8 cellular contexts compared by ENCODE assay signal in genomic region chr19:14479985-14480694, GRCh38. TPM values are rescaled to one million over a fixed set of nuclear protein-coding genes. Genes with fewer than 3 reads are reported as not detected.
DNase-seq lines count a peak whose midpoint lies in the region; ATAC-seq and TF ChIP-seq lines count a peak whose summit lies in the region.

No MANE protein-coding gene starts in this region.

- TF ChIP-seq CTCF in GM06990 (IDR thresholded peaks at IDR 0.05; ENCODE audit: insufficient read depth, low read length, poor library complexity, severe bottlenecking) (peak; percentile 97), foreskin keratinocyte (conservative IDR thresholded peaks at IDR 0.05) (peak; percentile 79), psoas muscle (IDR thresholded peaks at IDR 0.05) (peak; percentile 56)

- H3K27me3 ChIP-seq in GM06990 (replicated peaks; ENCODE audit: control insufficient read depth, insufficient read depth, low read length) = no peaks in the 10 kb centered on the region
- peaks cover 2% of the 10 kb centered on the region for H3K27me3 ChIP-seq in foreskin keratinocyte
- H3K27me3 ChIP-seq in psoas muscle (ENCODE audit: insufficient read depth in 3 of 3, low read length in 2 of 3) = peaks cover 0 to 15% (median 10%) of the 10 kb centered on the region in 3 donors

- H3K27ac ChIP-seq in foreskin keratinocyte (no peak overlapping the region), psoas muscle (no peak overlapping the region)

- DNase-seq in GM06990 (ENCODE audit: extremely low read depth, insufficient read length) (peak; percentile 70), NOMO-1 treated with DMSO at 0.1 percent for 48 hours (lab: John Stamatoyannopoulos, UW; ENCODE audit: unreplicated experiment) (peak; percentile 22), foreskin keratinocyte (no peak), psoas muscle (peak in 1 of 2 donors; percentile 35), NCI-H524 treated with DMSO at 0.1 percent for 48 hours (lab: John Stamatoyannopoulos, UW) (no peak)
- peak; percentile 87 to 88 for DNase-seq in activated T-cell treated with anti-CD3 and anti-CD28 coated beads, Interleukin-2, amount 50 U/mL, for 48 hours

- H3K36me3 ChIP-seq in GM06990 (ENCODE audit: control insufficient read depth, insufficient read depth, low read length) = no peaks in the 10 kb centered on the region; the same call in none of the 2 replicates
- peaks cover 8 to 34% of the 10 kb centered on the region in 2 donors for H3K36me3 ChIP-seq in psoas muscle (ENCODE audit: insufficient read depth in 1 of 2, low read depth in 1 of 2)

- WGBS in psoas muscle, 3 donors = 67 to 71% (median 69%) methylated on average over 38 to 42 of the region's 42 CpGs

- H3K4me3 ChIP-seq in GM06990 (replicated peaks; ENCODE audit: low read depth, low read length) (peak overlapping the region; percentile 20; the same call in 1 of the 2 replicates), psoas muscle (no peak overlapping the region)

- peak; percentile 9 for ATAC-seq in foreskin keratinocyte
- peak; percentile 22 to 59 (median 43) for ATAC-seq in psoas muscle
- ATAC-seq in HG02763 (IDR thresholded peaks at IDR 0.05; ENCODE audit: unreplicated experiment) = no peak
- no peak for ATAC-seq in HG02884 (IDR thresholded peaks at IDR 0.05; ENCODE audit: unreplicated experiment)

- H3K4me1 ChIP-seq in foreskin keratinocyte (no peaks in the 10 kb centered on the region), psoas muscle (no peaks in the 10 kb centered on the region)

- intact Hi-C loops in psoas muscle (cut with DNase I) = loop anchor here in 1 of 2 donors (10.0 kb wide), 1 partner anchor 325 kb away; no protein-coding TSS in a partner anchor

- no peaks in the 10 kb centered on the region for H3K9me3 ChIP-seq in psoas muscle

RNA-seq across cellular contexts. Expression of gene PTGER1, which starts 5.0 kb away (rescaled TPM):
- total RNA-seq in foreskin keratinocyte (not detected in 2 replicates), psoas muscle (under 1 TPM in 2 of 4 donors, not detected in 2; 0.15 to 0.25 TPM)
- polyA plus RNA-seq in foreskin keratinocyte (0.04 TPM in 1 of 2 replicates, not detected in the other), psoas muscle (under 1 TPM; 0.05 to 0.10 (median 0.08) TPM)

RNA-seq across cellular contexts. Expression of gene GIPC1, which starts 15.8 kb away (rescaled TPM):
- total RNA-seq in foreskin keratinocyte = 228 and 256 TPM in 2 replicates
- 250 and 306 TPM in 2 replicates for polyA plus RNA-seq in foreskin keratinocyte
- 10 to 100 TPM; 37.9 to 45.3 (median 43.2) TPM for total RNA-seq in psoas muscle
- polyA plus RNA-seq in psoas muscle = 10 to 100 TPM; 45.3 to 63.5 (median 50.8) TPM

RNA-seq across cellular contexts. Expression of gene DNAJB1, which starts 38.1 kb away (rescaled TPM):
- total RNA-seq in foreskin keratinocyte (184 and 196 TPM in 2 replicates), psoas muscle (100 to 1,000 TPM in 1 of 4 donors, 10 to 100 TPM in 3; 32.6 to 105 (median 42.6) TPM)
- polyA plus RNA-seq in foreskin keratinocyte (158 and 184 TPM in 2 replicates), psoas muscle (10 to 100 TPM; 20.8 to 32.0 (median 24.4) TPM)

RNA-seq across cellular contexts. Expression of gene PKN1, which starts 47.0 kb away (rescaled TPM):
- total RNA-seq in foreskin keratinocyte = 3.8 and 5.7 TPM in 2 replicates
- polyA plus RNA-seq in foreskin keratinocyte = 3.4 and 4.6 TPM in 2 replicates
- 100 to 1,000 TPM in 2 of 4 donors, 10 to 100 TPM in 2; 61.1 to 136 (median 102) TPM for total RNA-seq in psoas muscle
- polyA plus RNA-seq in psoas muscle = 10 to 100 TPM; 40.7 to 69.2 (median 62.9) TPM

RNA-seq across cellular contexts. Expression of gene TECR, which starts 49.3 kb away (rescaled TPM):
- total RNA-seq in foreskin keratinocyte (137 and 146 TPM in 2 replicates), psoas muscle (100 to 1,000 TPM; 111 to 209 (median 158) TPM)
- polyA plus RNA-seq in foreskin keratinocyte (287 and 299 TPM in 2 replicates), psoas muscle (100 to 1,000 TPM in 2 of 3 donors, 10 to 100 TPM in 1; 77.8 to 145 (median 136) TPM)

Comparison
In these comparisons a context has a peak if more than half of its experiments do, and no peak if none do; other contexts are left out.
1. DNase-seq: peak in GM06990 (single experiment), NOMO-1 treated with DMSO at 0.1 percent for 48 hours (single experiment) and activated T-cell treated with anti-CD3 and anti-CD28 coated beads, Interleukin-2, amount 50 U/mL, for 48 hours (2 of 2); none in foreskin keratinocyte (0 of 2) and NCI-H524 treated with DMSO at 0.1 percent for 48 hours (single experiment).
2. ATAC-seq: peak in foreskin keratinocyte (single experiment) and psoas muscle (4 of 4); none in HG02763 (single experiment) and HG02884 (single experiment).
3. Peak in every context shown above with its lines, with median percentiles within 50 percentile points of each other: CTCF ChIP-seq.